In the genomic region with DNA sequence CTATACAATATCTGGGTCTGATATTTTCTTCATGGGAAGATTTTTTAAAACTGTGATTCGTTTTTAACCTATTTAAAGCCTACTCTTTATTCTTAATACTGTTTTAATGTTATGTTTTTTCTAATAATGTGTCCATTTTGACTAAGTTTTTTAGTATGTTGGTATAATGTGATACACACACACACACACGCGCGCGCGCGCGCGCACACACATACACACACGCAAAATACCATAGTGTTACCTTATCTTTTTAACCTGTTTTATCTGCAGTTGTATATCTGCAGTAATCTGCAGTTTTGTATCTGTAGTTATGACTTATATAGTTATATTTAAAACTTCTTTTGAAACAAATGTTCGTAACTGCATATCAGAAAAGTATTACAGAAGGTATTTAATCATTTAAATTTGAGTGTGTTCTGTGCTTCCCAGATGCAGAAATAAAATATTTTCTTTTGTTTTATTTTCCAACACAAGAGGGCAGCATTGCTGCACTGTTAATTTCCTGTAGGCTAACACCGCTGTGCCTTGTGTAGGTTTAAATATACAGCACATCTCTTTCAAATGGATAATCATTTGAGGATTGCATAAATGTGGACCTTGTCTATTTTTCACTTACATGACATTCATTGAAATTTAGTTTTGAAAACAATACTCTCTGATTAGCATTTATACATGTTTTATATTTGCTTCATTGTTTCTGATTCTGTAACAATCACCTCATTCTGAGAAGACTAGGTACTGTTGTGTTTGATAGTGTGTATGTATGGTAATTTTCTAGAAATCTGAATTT, we compare ENCODE assay signal across 8 cellular contexts.
DNase-seq lines count a peak whose midpoint lies in the region; ATAC-seq, FAIRE-seq and TF ChIP-seq lines count a peak whose summit lies in the region.

No MANE protein-coding gene starts in this region.

- no peaks in the 10 kb centered on the region for H3K79me1 ChIP-seq in H1 (ENCODE audit: low read depth, low read length)

- H3K4me3 ChIP-seq in H1 (ENCODE audit: extremely low read depth in 1 of 4, insufficient read depth in 2 of 4, low read depth in 3 of 4, low read length in 4 of 4), result no peak overlapping the region

- H3K4ac ChIP-seq in H1 (replicated peaks; ENCODE audit: insufficient read length, low read depth, low read length), result no peak overlapping the region

- no peaks in the 10 kb centered on the region for H3K36me3 ChIP-seq in H1 (ENCODE audit: control insufficient read depth in 2 of 4, insufficient read depth in 4 of 4, low read length in 3 of 4)

- no peaks in the 10 kb centered on the region for H3K4me1 ChIP-seq in H1 (replicated peaks in 1 of 4; ENCODE audit: control insufficient read depth in 3 of 4, insufficient read depth in 4 of 4, low read length in 3 of 4)

- no peak overlapping the region for H3K4me3 Mint-ChIP-seq in activated CD4-positive, alpha-beta T cell treated with anti-CD3 and anti-CD28 coated beads for 36 hours

- H2BK15ac ChIP-seq in H1 (ENCODE audit: low read length), result no peak overlapping the region

- no peak overlapping the region for H3K18ac ChIP-seq in H1 (ENCODE audit: extremely low read depth, low read length)

- no peak overlapping the region for H3K27ac ChIP-seq in H1 (ENCODE audit: low read depth, low read length)

- H3K27me3 Mint-ChIP-seq in activated CD4-positive, alpha-beta T cell treated with anti-CD3 and anti-CD28 coated beads for 36 hours, result no peaks in the 10 kb centered on the region

- in situ Hi-C loops in SK-MEL-5 (cut with HindIII; ENCODE audit: low pct_unique_long_range_greater_than_20kb, low sequenced_read_pairs), result no loop called here

- POLR2A ChIA-PET in activated CD4-positive, alpha-beta T cell treated with anti-CD3 and anti-CD28 coated beads for 36 hours (lab: Charles Lee), result no interaction called here
- POLR2A ChIA-PET in H1 (lab: Charles Lee; ENCODE audit: partially characterized antibody), result no interaction called here

- H2BK120ac ChIP-seq in H1 (replicated peaks; ENCODE audit: low read depth, low read length), result no peak overlapping the region

- no peak overlapping the region for H3K14ac ChIP-seq in H1 (ENCODE audit: insufficient read length)

- H4K8ac ChIP-seq in H1 (ENCODE audit: extremely low read depth, insufficient read depth, low read length), result no peak overlapping the region

- H2BK12ac ChIP-seq in H1 (ENCODE audit: low read depth, low read length), result no peak overlapping the region

- no peak overlapping the region for H2BK20ac ChIP-seq in H1 (ENCODE audit: low read length)

- peak; percentile 23 for DNase-seq in activated CD4-positive, alpha-beta T cell treated with anti-CD3 and anti-CD28 coated beads for 36 hours
- DNase-seq in activated CD4-positive, alpha-beta T cell treated with anti-CD3 and anti-CD28 coated beads, Interleukin-2, amount 50 U/mL, for 4 hours, result no peak
- DNase-seq in GM20000 (ENCODE audit: low spot score) (peak; percentile 37), SK-MEL-5 (ENCODE audit: low read depth, low spot score) (peak; percentile 67), H1 (ENCODE audit: low read depth in 1 of 2, low spot score in 2 of 2) (no peak), myocyte (ENCODE audit: low read depth) (peak; percentile 66), OCI-M2 (lab: John Stamatoyannopoulos, UW; ENCODE audit: unreplicated experiment) (no peak)

- no peaks in the 10 kb centered on the region for H3K79me2 ChIP-seq in H1 (ENCODE audit: control insufficient read depth in 1 of 2, insufficient read depth in 2 of 2, low read length in 2 of 2)

- no peak for FAIRE-seq in H1 (lab: Jason Lieb, UNC)

- no peak overlapping the region for H3K27ac Mint-ChIP-seq in activated CD4-positive, alpha-beta T cell treated with anti-CD3 and anti-CD28 coated beads for 36 hours

- TF ChIP-seq CTCF in GM20000 (IDR thresholded peaks at IDR 0.05; ENCODE audit: extremely low read depth, missing control alignments) (no peak), LNCAP (IDR thresholded peaks at IDR 0.05) (peak; percentile 57), H1 (IDR thresholded peaks at IDR 0.05; ENCODE audit: control extremely low read depth in 1 of 3, insufficient read depth in 1 of 3, low read depth in 1 of 3, low read length in 3 of 3) (peak in 2 of 3 experiments; percentile 47 to 69; a peak in 3 of 4 replicates)

- no peaks in the 10 kb centered on the region for H3K36me3 Mint-ChIP-seq in activated CD4-positive, alpha-beta T cell treated with anti-CD3 and anti-CD28 coated beads for 36 hours (ENCODE audit: low read depth)

- intact Hi-C loops in activated CD4-positive, alpha-beta T cell treated with anti-CD3 and anti-CD28 coated beads for 36 hours (cut with DNase I, micrococcal nuclease), result loop anchor here (1.0 to 10.0 kb wide), 7 partner anchors 146 to 769 kb away; no protein-coding TSS in a partner anchor

- peak; percentile 90 to 92 for TF ChIP-seq RAD21 in H1 (IDR thresholded peaks at IDR 0.05 in 1 of 2, conservative IDR thresholded peaks at IDR 0.05 in 1 of 2; ENCODE audit: low read depth in 2 of 2, low read length in 2 of 2)

- H3K4me1 Mint-ChIP-seq in activated CD4-positive, alpha-beta T cell treated with anti-CD3 and anti-CD28 coated beads for 36 hours, result no peaks in the 10 kb centered on the region

- H2AK5ac ChIP-seq in H1 (ENCODE audit: low read depth, low read length), result no peak overlapping the region

- H3K9ac ChIP-seq in H1 (replicated peaks in 1 of 4; ENCODE audit: extremely low read depth in 1 of 4, low read depth in 3 of 4, low read length in 3 of 4), result no peak overlapping the region

- no peaks in the 10 kb centered on the region for H3K9me3 Mint-ChIP-seq in activated CD4-positive, alpha-beta T cell treated with anti-CD3 and anti-CD28 coated beads for 36 hours (ENCODE audit: low read depth)

- H3K23me2 ChIP-seq in H1 (ENCODE audit: low read depth, low read length), result no peaks in the 10 kb centered on the region

- H2BK5ac ChIP-seq in H1 (ENCODE audit: low read depth, low read length), result no peak overlapping the region

- H3K56ac ChIP-seq in H1 (replicated peaks; ENCODE audit: insufficient read length, low read depth, low read length), result no peak overlapping the region

- H4K91ac ChIP-seq in H1 (replicated peaks; ENCODE audit: insufficient read length, low read length), result no peak overlapping the region

- no peak for TF ChIP-seq POLR2A in H1 (IDR thresholded peaks at IDR 0.05; ENCODE audit: control extremely low read depth in 1 of 2, low read depth in 2 of 2, low read length in 2 of 2)

- H2AFZ ChIP-seq in H1 (ENCODE audit: low read length), result no peak overlapping the region

- no peak overlapping the region for H3K4me2 ChIP-seq in H1 (ENCODE audit: insufficient read depth in 1 of 2, low read depth in 2 of 2, low read length in 2 of 2)

- no peaks in the 10 kb centered on the region for H3K9me3 ChIP-seq in H1 (ENCODE audit: insufficient read depth in 2 of 2, low read depth in 1 of 2, low read length in 1 of 2)

- peak; percentile 70 for ATAC-seq in activated CD4-positive, alpha-beta T cell treated with anti-CD3 and anti-CD28 coated beads for 36 hours

- CTCF ChIA-PET in activated CD4-positive, alpha-beta T cell treated with anti-CD3 and anti-CD28 coated beads for 36 hours (lab: Charles Lee), result interaction anchor here (0.6 to 6.0 kb wide), 22 partner anchors 8 to 547 kb away, joined by 3 to 107 read pairs (median 4); no protein-coding TSS in a partner anchor
- CTCF ChIA-PET in H1 (lab: Charles Lee; ENCODE audit: partially characterized antibody), result interaction anchor here (0.6 to 8.1 kb wide), 23 partner anchors 10 to 552 kb away, joined by 3 to 204 read pairs (median 4); partner anchors contain the start of gene PDE4B

- WGBS in H1 (ENCODE audit: extremely low coverage in 1 of 2, insufficient coverage in 1 of 2, insufficient read length in 1 of 2, insufficient replicate concordance in 2 of 2, low coverage in 1 of 2, low lambda C conversion rate in 2 of 2, missing lambda C conversion rate in 1 of 2), 2 experiments, result 64% methylated on average over 12 of the region's 12 CpGs; no CpG with 5 or more reads in 1 of the 2 experiments

- no peaks in the 10 kb centered on the region for H4K20me1 ChIP-seq in H1 (replicated peaks in 1 of 2; ENCODE audit: control insufficient read depth in 1 of 2, insufficient read depth in 2 of 2, low read length in 2 of 2)

- no peak overlapping the region for H4K5ac ChIP-seq in H1 (ENCODE audit: insufficient read length, low read depth, low read length)

- H3K27me3 ChIP-seq in H1 (replicated peaks in 1 of 4; ENCODE audit: control insufficient read depth in 3 of 4, extremely low read depth in 1 of 4, insufficient read depth in 3 of 4, low read length in 3 of 4), result no peaks in the 10 kb centered on the region

- no peak for TF ChIP-seq EP300 in H1 (IDR thresholded peaks at IDR 0.05; ENCODE audit: borderline replicate concordance in 1 of 2, low read depth in 2 of 2, low read length in 2 of 2)

- no peak overlapping the region for H3K23ac ChIP-seq in H1 (ENCODE audit: insufficient read length)

TF ChIP-seq in H1, 55 proteins besides CTCF, POLR2A, EP300 and RAD21:
- no peak for TF ChIP-seq POLR2AphosphoS5 (IDR thresholded peaks at IDR 0.05; ENCODE audit: low read depth, low read length)
TF ChIP-seq in H1: peak in this region for 0.

Comparison
In these comparisons a context has a peak if more than half of its experiments do, and no peak if none do; other contexts are left out.
1. DNase-seq: peak in activated CD4-positive, alpha-beta T cell treated with anti-CD3 and anti-CD28 coated beads for 36 hours (single experiment), GM20000 (single experiment), SK-MEL-5 (single experiment) and myocyte (single experiment); none in activated CD4-positive, alpha-beta T cell treated with anti-CD3 and anti-CD28 coated beads, Interleukin-2, amount 50 U/mL, for 4 hours (0 of 2), H1 (0 of 2) and OCI-M2 (single experiment).